ENCODE assay signal across 22 cellular contexts in genomic region chr1:2646837-2647236, GRCh38. TPM values are rescaled to one million over a fixed set of nuclear protein-coding genes. Genes with fewer than 3 reads are reported as not detected.
"Had no signal": no experiment of that assay in that cellular context is flagged by ENCODE, and none has a peak within 500 bp of the region (broad histone marks: within the 10 kb centered on the region; RNA-seq: fewer than 3 reads in every experiment).

No MANE protein-coding gene starts in this region.

- H3K4me3 ChIP-seq: colonic mucosa, Peyer's patch had no signal

- H3K36me3 ChIP-seq: brain microvascular endothelial cell, colonic mucosa, Peyer's patch had no signal

- H3K27me3 ChIP-seq: brain microvascular endothelial cell, colonic mucosa, Peyer's patch had no signal

- H3K27ac ChIP-seq: brain microvascular endothelial cell, colonic mucosa, Peyer's patch, RWPE1, VCaP had no signal

- ATAC-seq: activated CD4-positive, alpha-beta T cell treated with anti-CD3 and anti-CD28 coated beads for 36 hours; activated T-cell treated with anti-CD3 and anti-CD28 coated beads, Interleukin-2, amount 50 U/mL, for 72 hours had no signal

- H3K9me3 ChIP-seq: colonic mucosa had no signal

- DNase-seq: activated CD4-positive, alpha-beta memory T cell treated with anti-CD3 and anti-CD28 coated beads, Interleukin-2, amount 10 ng/mL, durations not matched to agents 7 days and 5 days; activated CD4-positive, alpha-beta T cell treated with anti-CD3 and anti-CD28 coated beads, Interleukin-2, amount 50 U/mL, for 1 hour; activated gamma-delta T cell treated with Interleukin-2 at 50 U/mL for 16 hours; activated naive CD8-positive, alpha-beta T cell treated with anti-CD3 and anti-CD28 coated beads for 36 hours; activated T-cell treated with anti-CD3 and anti-CD28 coated beads, Interleukin-2, amount 50 U/mL, for 72 hours; brain microvascular endothelial cell; caudate nucleus; colonic mucosa; Karpas-422; NCI-H1105; NCI-H1436; NCI-H1694 treated with DMSO at 0.1 percent for 48 hours; NCI-H2029 treated with DMSO at 0.1 percent for 48 hours; NCI-H526 treated with DMSO at 0.1 percent for 48 hours; NCI-H82; Right ventricle myocardium superior; T-helper 9 cell had no signal

RNA-seq across cellular contexts. Expression of gene MMEL1, which starts 14.0 kb away (rescaled TPM):
- total RNA-seq: SK-MEL-5 had no signal
